7 cellular contexts compared by ENCODE assay signal in the genomic region with DNA sequence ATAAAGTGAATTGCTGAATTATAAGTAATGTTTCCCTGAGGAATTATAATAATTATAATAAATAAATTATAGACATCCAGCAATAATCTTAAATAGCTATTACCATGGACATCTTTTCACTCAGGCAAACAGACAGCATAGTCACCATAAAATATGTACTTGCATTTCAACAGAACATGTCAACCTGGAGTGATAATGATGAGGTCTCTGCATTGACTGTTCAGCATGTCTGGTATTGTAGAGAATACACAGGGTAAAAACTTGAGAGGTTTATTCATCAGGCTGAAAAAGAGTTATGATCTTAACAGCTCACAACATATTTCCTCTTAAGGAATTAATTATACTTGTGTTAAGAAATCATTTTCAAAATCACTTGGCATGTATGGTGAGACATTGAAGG. TPM values are rescaled to one million over a fixed set of nuclear protein-coding genes. Genes with fewer than 3 reads are reported as not detected.
"Had no signal": no experiment of that assay in that cellular context is flagged by ENCODE, and none has a peak within 500 bp of the region (broad histone marks: within the 10 kb centered on the region; RNA-seq: fewer than 3 reads in every experiment).

No MANE protein-coding gene starts in this region.

- H3K27ac ChIP-seq: HL-60 had no signal

- DNase-seq: IMR-90, KBM-7, KG1 had no signal

- H3K4me3 ChIP-seq: K562 had no signal

RNA-seq across cellular contexts. Expression of gene TYR, which starts 41.1 kb away (rescaled TPM):
- polyA plus RNA-seq: HepG2, IgD-negative memory B cell, IMR-90, K562 had no signal
